36 cellular contexts compared by ENCODE assay signal in genomic region chr6:34894693-34895092, GRCh38.
"Had no signal": no experiment of that assay in that cellular context is flagged by ENCODE, and none has a peak within 500 bp of the region (broad histone marks: within the 10 kb centered on the region; RNA-seq: fewer than 3 reads in every experiment).

No MANE protein-coding gene starts in this region.

- H3K4me3 ChIP-seq: cardiac muscle cell, colonic mucosa, Peyer's patch had no signal

- ATAC-seq: activated CD8-positive, alpha-beta T cell treated with anti-CD3 and anti-CD28 coated beads for 36 hours; activated T-cell treated with anti-CD3 and anti-CD28 coated beads, Interleukin-2, amount 50 U/mL, for 72 hours; activated T-helper 17 cell treated with anti-CD3 and anti-CD28 coated beads, Interleukin-2, amount 50 U/mL, for 72 hours; PC-3; Right ventricle myocardium inferior; SK-N-SH treated with all-trans-retinoic acid at 6 μM for 48 hours had no signal

- H3K36me3 ChIP-seq: cardiac muscle cell, colonic mucosa, Peyer's patch, WERI-Rb-1 had no signal

- H3K4me1 ChIP-seq: colonic mucosa had no signal

- H3K27me3 ChIP-seq: cardiac muscle cell, colonic mucosa, Peyer's patch had no signal

- DNase-seq: activated CD4-positive, alpha-beta T cell treated with anti-CD3 and anti-CD28 coated beads, Interleukin-2, amount 10 ng/mL, durations not matched to agents 24 days and 14 days; activated CD4-positive, alpha-beta T cell treated with anti-CD3 and anti-CD28 coated beads, Interleukin-2, amount 50 U/mL, for 4 hours; activated CD8-positive, alpha-beta T cell treated with anti-CD3 and anti-CD28 coated beads for 36 hours; activated effector memory CD4-positive, alpha-beta T cell treated with anti-CD3 and anti-CD28 coated beads, Interleukin-2, amount 50 U/mL, for 16 hours; activated naive CD4-positive, alpha-beta T cell; activated naive CD4-positive, alpha-beta T cell treated with anti-CD3 and anti-CD28 coated beads, Interleukin-2, amount 50 U/mL, for 16 hours; activated naive CD8-positive, alpha-beta T cell treated with anti-CD3 and anti-CD28 coated beads for 36 hours; activated T-cell treated with anti-CD3 and anti-CD28 coated beads, Interleukin-2, amount 50 U/mL, for 1 hour; activated T-cell treated with anti-CD3 and anti-CD28 coated beads, Interleukin-2, amount 50 U/mL, for 72 hours; amniotic stem cell; aorta; colonic mucosa; NCI-H1092 treated with DMSO at 0.1 percent for 48 hours; NCI-H1417; NCI-H146; NCI-H187; NCI-H2029 treated with DMSO at 0.1 percent for 48 hours; NCI-H2107; NCI-H2171; NCI-H510A; NCI-H526; NCI-H748 treated with DMSO at 0.1 percent for 48 hours; NK-92 treated with Interleukin-12 subunit alpha and Interleukin-12 subunit beta, amount 100 ng/mL, for 24 hours; PC-3; Peyer's patch; SIG-M5; SW 1271; T-helper 1 cell; T-helper 2 cell; T-helper 9 cell; WERI-Rb-1 had no signal

- H3K9me3 ChIP-seq: colonic mucosa, Peyer's patch had no signal

- H3K27ac ChIP-seq: cardiac muscle cell, colonic mucosa, Peyer's patch, RWPE1, WERI-Rb-1 had no signal
